In genomic region chr5:59540366-59540765, GRCh38 we compare ENCODE assay signal across 18 cellular contexts.
DNase-seq lines count a peak whose midpoint lies in the region; ATAC-seq, FAIRE-seq and TF ChIP-seq lines count a peak whose summit lies in the region.
"Had no signal": no experiment of that assay in that cellular context is flagged by ENCODE, and none has a peak within 500 bp of the region (broad histone marks: within the 10 kb centered on the region; RNA-seq: fewer than 3 reads in every experiment).

No MANE protein-coding gene starts in this region.

- DNase-seq in NCI-H1105 treated with DMSO at 0.1 percent for 48 hours (lab: John Stamatoyannopoulos, UW), result peak; percentile 79
- peak; percentile 97 for DNase-seq in NCI-H69 (lab: John Stamatoyannopoulos, UW)
- DNase-seq in frontal cortex (ENCODE audit: low spot score in 2 of 2), result peak in 1 of 2 donors; percentile 5
- DNase-seq in psoas muscle, result no peak
- DNase-seq in NCI-H187 treated with DMSO at 0.1 percent for 48 hours (lab: John Stamatoyannopoulos, UW), result no peak
- no peak for DNase-seq in sciatic nerve (ENCODE audit: low spot score)
- no peak for DNase-seq in D341Med (ENCODE audit: low spot score)
- no peak for DNase-seq in activated naive CD4-positive, alpha-beta T cell treated with anti-CD3 and anti-CD28 coated beads, Interleukin-2, amount 10 ng/mL, durations not matched to agents 7 days and 5 days
- DNase-seq: activated naive CD4-positive, alpha-beta T cell treated with anti-CD3 and anti-CD28 coated beads for 36 hours; EL; KBM-7; PC-3; stimulated activated CD4-positive, alpha-beta T cell treated with anti-CD3 and anti-CD28 coated beads, Interleukin-2, amount 100 ng/mL, for 24 hours; stimulated activated CD8-positive, alpha-beta memory T cell treated with anti-CD3 and anti-CD28 coated beads, Interleukin-4, amount 100 ng/mL, for 48 hours; trophoblast cell had no signal

- ATAC-seq in psoas muscle (no peak), sciatic nerve (no peak)
- ATAC-seq: GM12878, PC-3 had no signal

- H3K27ac Mint-ChIP-seq in activated naive CD4-positive, alpha-beta T cell treated with anti-CD3 and anti-CD28 coated beads, Interleukin-2, amount 10 ng/mL, durations not matched to agents 7 days and 5 days, result no peak overlapping the region
- H3K27ac Mint-ChIP-seq: activated naive CD4-positive, alpha-beta T cell treated with anti-CD3 and anti-CD28 coated beads for 36 hours had no signal

- 31 to 47% (median 38%) methylated on average over 2 of the region's 2 CpGs for WGBS in psoas muscle, 3 donors

- H3K36me3 Mint-ChIP-seq in activated naive CD4-positive, alpha-beta T cell treated with anti-CD3 and anti-CD28 coated beads, Interleukin-2, amount 10 ng/mL, durations not matched to agents 7 days and 5 days, result no peaks in the 10 kb centered on the region

- no peaks in the 10 kb centered on the region for H3K9me3 ChIP-seq in psoas muscle
- H3K9me3 ChIP-seq: right atrium auricular region had no signal

- peak overlapping the region; percentile 31 for H3K27ac ChIP-seq in psoas muscle
- H3K27ac ChIP-seq: right atrium auricular region, VCaP had no signal

- peak; percentile 30 for FAIRE-seq in frontal cortex (lab: Jason Lieb, UNC)
- FAIRE-seq: GM12878 had no signal

- CTCF ChIA-PET in activated naive CD4-positive, alpha-beta T cell treated with anti-CD3 and anti-CD28 coated beads, Interleukin-2, amount 10 ng/mL, durations not matched to agents 7 days and 5 days (lab: Charles Lee), result no interaction called here

- peaks cover 51% of the 10 kb centered on the region for H3K4me1 ChIP-seq in psoas muscle

- no peaks in the 10 kb centered on the region for H3K9me3 Mint-ChIP-seq in activated naive CD4-positive, alpha-beta T cell treated with anti-CD3 and anti-CD28 coated beads, Interleukin-2, amount 10 ng/mL, durations not matched to agents 7 days and 5 days
- H3K9me3 Mint-ChIP-seq: activated naive CD4-positive, alpha-beta T cell treated with anti-CD3 and anti-CD28 coated beads for 36 hours had no signal

- intact Hi-C loops in psoas muscle (cut with DNase I) (loop anchor here in 1 of 2 donors (5.0 kb wide), 1 partner anchor 42 kb away; no protein-coding TSS in a partner anchor), sciatic nerve (cut with DNase I) (no loop called here)

- H3K4me3 ChIP-seq in psoas muscle, result no peak overlapping the region
- H3K4me3 ChIP-seq: GM12878, right atrium auricular region had no signal

- no peak overlapping the region for H3K4me3 Mint-ChIP-seq in activated naive CD4-positive, alpha-beta T cell treated with anti-CD3 and anti-CD28 coated beads, Interleukin-2, amount 10 ng/mL, durations not matched to agents 7 days and 5 days
- H3K4me3 Mint-ChIP-seq: activated naive CD4-positive, alpha-beta T cell treated with anti-CD3 and anti-CD28 coated beads for 36 hours had no signal

- no peaks in the 10 kb centered on the region for H3K27me3 ChIP-seq in psoas muscle (ENCODE audit: insufficient read depth in 3 of 3, low read length in 2 of 3)
- H3K27me3 ChIP-seq: right atrium auricular region had no signal

- no peaks in the 10 kb centered on the region for H3K4me1 Mint-ChIP-seq in activated naive CD4-positive, alpha-beta T cell treated with anti-CD3 and anti-CD28 coated beads, Interleukin-2, amount 10 ng/mL, durations not matched to agents 7 days and 5 days

- no peaks in the 10 kb centered on the region for H3K27me3 Mint-ChIP-seq in activated naive CD4-positive, alpha-beta T cell treated with anti-CD3 and anti-CD28 coated beads, Interleukin-2, amount 10 ng/mL, durations not matched to agents 7 days and 5 days

- no peak for TF ChIP-seq CTCF in psoas muscle (IDR thresholded peaks at IDR 0.05)

- H3K36me3 ChIP-seq in psoas muscle (ENCODE audit: insufficient read depth in 1 of 2, low read depth in 1 of 2), result no peaks in the 10 kb centered on the region
- H3K36me3 ChIP-seq: right atrium auricular region had no signal

Comparison
In these comparisons a context has a peak if more than half of its experiments do, and no peak if none do; other contexts are left out.
1. DNase-seq: peak in NCI-H1105 treated with DMSO at 0.1 percent for 48 hours (single experiment) and NCI-H69 (single experiment); none in psoas muscle (0 of 2), NCI-H187 treated with DMSO at 0.1 percent for 48 hours (single experiment), sciatic nerve (single experiment), D341Med (single experiment) and activated naive CD4-positive, alpha-beta T cell treated with anti-CD3 and anti-CD28 coated beads, Interleukin-2, amount 10 ng/mL, durations not matched to agents 7 days and 5 days (single experiment).